In the genomic region with DNA sequence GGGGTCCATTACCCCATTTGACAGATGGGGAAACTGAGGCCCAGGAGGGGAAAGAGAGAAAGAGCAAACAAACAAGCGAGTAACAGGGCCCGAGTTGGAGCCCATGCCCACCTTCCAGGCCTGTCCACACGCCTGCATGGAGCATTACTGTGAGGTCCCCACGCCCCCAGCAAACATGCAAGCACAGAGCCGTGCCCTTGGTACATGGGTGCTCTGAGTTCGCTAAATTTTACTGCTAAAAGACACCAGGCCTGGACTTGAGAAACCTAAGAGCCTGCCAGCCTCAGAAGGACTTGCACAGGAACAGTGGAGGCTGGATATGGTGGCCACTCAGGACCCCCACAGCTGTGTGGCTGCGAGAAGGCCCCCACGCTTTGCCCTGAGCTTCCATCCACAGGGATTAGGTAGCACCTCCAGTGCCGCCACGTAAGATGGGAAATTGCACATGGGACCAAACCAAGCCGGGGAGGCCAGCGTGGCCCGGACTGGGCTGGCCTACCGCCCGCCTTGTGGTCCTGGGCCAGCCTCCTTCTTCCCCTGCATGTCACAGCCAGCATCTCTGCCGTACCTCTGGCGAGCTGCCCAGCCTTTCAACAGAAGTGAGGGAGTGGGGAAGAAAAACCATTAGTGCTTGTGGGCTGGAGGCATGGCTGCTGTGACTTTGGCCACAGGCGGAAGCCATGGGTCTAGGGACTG, we compare ENCODE assay signal across 12 cellular contexts. TPM values are rescaled to one million over a fixed set of nuclear protein-coding genes. Genes with fewer than 3 reads are reported as not detected.
DNase-seq lines count a peak whose midpoint lies in the region; ATAC-seq and TF ChIP-seq lines count a peak whose summit lies in the region.
"Had no signal": no experiment of that assay in that cellular context is flagged by ENCODE, and none has a peak within 500 bp of the region (broad histone marks: within the 10 kb centered on the region; RNA-seq: fewer than 3 reads in every experiment).

No MANE protein-coding gene starts in this region.

- TF ChIP-seq POLR2A in Peyer's patch (IDR thresholded peaks at IDR 0.05) (no peak), sigmoid colon (IDR thresholded peaks at IDR 0.05) (no peak)

- peak; percentile 15 for DNase-seq in NCI-H2171 treated with DMSO at 0.1 percent for 48 hours (lab: John Stamatoyannopoulos, UW)
- DNase-seq in NCI-H2171 (lab: John Stamatoyannopoulos, UW) = no peak
- DNase-seq in Peyer's patch = peak in 2 of 3 donors; percentile 29
- peak; percentile 54 to 76 for DNase-seq in foreskin keratinocyte
- DNase-seq in sigmoid colon = peak; percentile 64
- DNase-seq in DMS153 (lab: John Stamatoyannopoulos, UW) = no peak
- no peak for DNase-seq in NCI-H1417 (lab: John Stamatoyannopoulos, UW)
- DNase-seq: activated naive CD4-positive, alpha-beta T cell treated with anti-CD3 and anti-CD28 coated beads, Interleukin-2, amount 50 U/mL, for 16 hours; NCI-H2081; SIG-M5; stimulated activated CD4-positive, alpha-beta T cell treated with anti-CD3 and anti-CD28 coated beads, Interleukin-4, amount 100 ng/mL, for 1 hour had no signal

- intact Hi-C loops in sigmoid colon (cut with DNase I) = no loop called here

- ATAC-seq in foreskin keratinocyte = peak; percentile 4
- no peak for ATAC-seq in HG02610 (IDR thresholded peaks at IDR 0.05; ENCODE audit: unreplicated experiment)

- H3K9me3 ChIP-seq in Peyer's patch = no peaks in the 10 kb centered on the region
- H3K9me3 ChIP-seq in sigmoid colon = no peaks in the 10 kb centered on the region

- 83% methylated on average over 18 of the region's 18 CpGs for WGBS in sigmoid colon, 2 donors

- no peak overlapping the region for H3K4me3 ChIP-seq in Peyer's patch
- no peak overlapping the region for H3K4me3 ChIP-seq in sigmoid colon

- no peak for TF ChIP-seq CTCF in Peyer's patch (IDR thresholded peaks at IDR 0.05)
- no peak for TF ChIP-seq CTCF in foreskin keratinocyte (conservative IDR thresholded peaks at IDR 0.05)
- TF ChIP-seq CTCF in sigmoid colon (IDR thresholded peaks at IDR 0.05) = no peak

- no peak overlapping the region for H3K27ac ChIP-seq in Peyer's patch
- H3K27ac ChIP-seq in foreskin keratinocyte = no peak overlapping the region
- H3K27ac ChIP-seq in sigmoid colon = no peak overlapping the region

- H3K4me1 ChIP-seq in Peyer's patch (no peaks in the 10 kb centered on the region), foreskin keratinocyte (peaks cover 18% of the 10 kb centered on the region), sigmoid colon (no peaks in the 10 kb centered on the region)

- H3K27me3 ChIP-seq in Peyer's patch (no peaks in the 10 kb centered on the region), foreskin keratinocyte (peaks cover 10% of the 10 kb centered on the region), sigmoid colon (peaks cover 4 to 21% (median 4%) of the 10 kb centered on the region in 3 donors)

- H3K36me3 ChIP-seq in Peyer's patch = no peaks in the 10 kb centered on the region
- H3K36me3 ChIP-seq in sigmoid colon = no peaks in the 10 kb centered on the region

- no peak for TF ChIP-seq EP300 in sigmoid colon (IDR thresholded peaks at IDR 0.05)

RNA-seq across cellular contexts. Expression of gene WNT3A, which starts 7.6 kb away (rescaled TPM):
- total RNA-seq in Peyer's patch (not detected), foreskin keratinocyte (0.04 TPM in 1 of 2 replicates, not detected in the other), sigmoid colon (not detected)
- polyA plus RNA-seq in foreskin keratinocyte (0.02 and 0.07 TPM in 2 replicates), sigmoid colon (under 1 TPM in 1 of 3 donors, not detected in 2; 0.01 TPM)

Comparison
In these comparisons a context has a peak if more than half of its experiments do, and no peak if none do; other contexts are left out.
1. DNase-seq: peak in NCI-H2171 treated with DMSO at 0.1 percent for 48 hours (single experiment), Peyer's patch (2 of 3), foreskin keratinocyte (2 of 2) and sigmoid colon (single experiment); none in NCI-H2171 (single experiment), DMS153 (single experiment) and NCI-H1417 (0 of 3).